9 cellular contexts compared by ENCODE assay signal in the genomic region with DNA sequence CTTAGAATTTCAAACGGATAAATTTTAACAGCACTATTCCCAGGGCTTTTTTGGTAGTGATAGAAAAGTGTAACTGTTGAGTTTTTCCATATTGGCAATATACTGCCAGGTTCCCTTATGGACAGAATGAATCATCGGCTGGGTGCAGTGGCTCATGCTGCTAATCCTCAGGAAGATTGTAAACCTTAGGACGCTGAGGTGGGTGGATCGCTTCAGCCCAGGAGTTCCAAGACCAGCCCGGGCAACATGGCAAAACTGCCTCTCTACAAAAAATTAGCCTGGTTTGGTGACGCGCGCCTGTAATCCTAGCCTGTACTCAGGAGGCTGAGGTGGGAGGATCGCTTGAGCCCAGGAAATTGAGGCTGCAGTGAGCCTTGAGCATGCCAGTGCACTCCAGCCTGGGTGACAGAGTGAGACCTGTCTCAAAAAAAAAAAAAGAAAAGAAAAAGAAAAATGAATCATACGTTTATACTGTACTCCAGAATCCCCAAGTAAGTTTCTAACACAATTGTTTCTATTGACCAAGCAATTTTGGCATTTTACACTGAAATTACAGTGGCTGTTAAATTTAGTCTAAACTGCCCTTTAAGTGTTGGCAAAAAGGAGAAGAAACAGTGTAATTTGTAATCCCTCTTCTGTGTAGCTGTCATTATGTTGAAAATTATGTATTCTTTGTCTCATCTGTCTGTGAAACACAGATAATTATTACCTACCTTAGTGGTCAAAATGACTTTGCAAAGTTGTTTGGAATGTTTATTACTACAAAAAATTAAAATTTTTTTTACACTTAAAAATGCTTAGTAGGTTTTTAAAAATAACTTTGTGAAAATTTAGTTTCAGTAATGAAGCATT. TPM values are rescaled to one million over a fixed set of nuclear protein-coding genes. Genes with fewer than 3 reads are reported as not detected.
DNase-seq lines count a peak whose midpoint lies in the region; ATAC-seq and TF ChIP-seq lines count a peak whose summit lies in the region.
"Had no signal": no experiment of that assay in that cellular context is flagged by ENCODE, and none has a peak within 500 bp of the region (broad histone marks: within the 10 kb centered on the region; RNA-seq: fewer than 3 reads in every experiment).

No MANE protein-coding gene starts in this region.

- peaks cover 3% of the 10 kb centered on the region for H3K36me3 Mint-ChIP-seq in type B pancreatic cell

- H3K27ac ChIP-seq in left ventricle myocardium inferior (replicated peaks), result no peak overlapping the region

- DNase-seq in left ventricle myocardium inferior (no peak), Right ventricle myocardium superior (no peak), SW480 (ENCODE audit: low spot score) (peak; percentile 10), fibroblast of the aortic adventitia (ENCODE audit: low read depth) (peak; percentile 11), type B pancreatic cell (ENCODE audit: extremely low spot score, unreplicated experiment) (no peak), NCI-H2171 treated with DMSO at 0.1 percent for 48 hours (lab: John Stamatoyannopoulos, UW) (no peak)
- DNase-seq in stimulated activated CD4-positive, alpha-beta T cell treated with anti-CD3 and anti-CD28 coated beads, Interleukin-2, amount 100 ng/mL, for 48 hours, result no peak
- DNase-seq: GDM1 had no signal

- H3K4me1 Mint-ChIP-seq in type B pancreatic cell (ENCODE audit: unreplicated experiment), result peaks cover 14% of the 10 kb centered on the region

- H3K4me3 Mint-ChIP-seq in type B pancreatic cell, result peak overlapping the region; percentile 99

- H3K27ac Mint-ChIP-seq in type B pancreatic cell, result no peak overlapping the region

- H3K27me3 ChIP-seq in left ventricle myocardium inferior (ENCODE audit: low read depth), result no peaks in the 10 kb centered on the region

- H3K36me3 ChIP-seq in left ventricle myocardium inferior, result no peaks in the 10 kb centered on the region

- TF ChIP-seq CTCF in left ventricle myocardium inferior (IDR thresholded peaks at IDR 0.05; ENCODE audit: borderline replicate concordance) (no peak), fibroblast of the aortic adventitia (IDR thresholded peaks at IDR 0.05; ENCODE audit: insufficient read depth, low read length) (no peak), type B pancreatic cell (conservative IDR thresholded peaks at IDR 0.05) (no peak)

- no peaks in the 10 kb centered on the region for H3K9me3 Mint-ChIP-seq in type B pancreatic cell

- H3K4me1 ChIP-seq in left ventricle myocardium inferior, result peaks cover 69% of the 10 kb centered on the region

- H3K27me3 Mint-ChIP-seq in type B pancreatic cell, result no peaks in the 10 kb centered on the region

- H3K9me3 ChIP-seq in left ventricle myocardium inferior (replicated peaks), result no peaks in the 10 kb centered on the region

- ATAC-seq in Right ventricle myocardium superior (ENCODE audit: poor library complexity), result no peak
- ATAC-seq in GM19324 (IDR thresholded peaks at IDR 0.05; ENCODE audit: low FRiP score, unreplicated experiment), result no peak

- intact Hi-C loops in left ventricle myocardium inferior (cut with micrococcal nuclease), result no loop called here
- intact Hi-C loops in Right ventricle myocardium superior (cut with DNase I), result no loop called here

- H3K4me3 ChIP-seq in left ventricle myocardium inferior (peak overlapping the region; percentile 97), fibroblast of the aortic adventitia (ENCODE audit: low read depth, low read length) (peak overlapping the region; percentile 4)

RNA-seq across cellular contexts. Expression of gene SLC30A9, which starts 1.8 kb away (rescaled TPM):
- total RNA-seq in left ventricle myocardium inferior (80.4 TPM), Right ventricle myocardium superior (72.2 TPM), fibroblast of the aortic adventitia (ENCODE audit: low replicate concordance) (41.8 and 62.4 TPM in 2 replicates), type B pancreatic cell (ENCODE audit: low replicate concordance) (50.1 and 61.4 TPM in 2 replicates)

RNA-seq across cellular contexts. Expression of gene DCAF4L1, which starts 10.6 kb away (rescaled TPM):
- total RNA-seq in left ventricle myocardium inferior (0.19 TPM), Right ventricle myocardium superior (0.19 TPM), fibroblast of the aortic adventitia (ENCODE audit: low replicate concordance) (0.09 and 0.25 TPM in 2 replicates), type B pancreatic cell (ENCODE audit: low replicate concordance) (0.12 and 0.17 TPM in 2 replicates)

RNA-seq across cellular contexts. Expression of gene TMEM33, which starts 56.9 kb away (rescaled TPM):
- total RNA-seq in left ventricle myocardium inferior (22.5 TPM), Right ventricle myocardium superior (19.6 TPM), fibroblast of the aortic adventitia (ENCODE audit: low replicate concordance) (64.4 and 164 TPM in 2 replicates), type B pancreatic cell (ENCODE audit: low replicate concordance) (60.5 and 64.3 TPM in 2 replicates)

Comparison
In these comparisons a context has a peak if more than half of its experiments do, and no peak if none do; other contexts are left out.
1. DNase-seq: peak in SW480 (single experiment) and fibroblast of the aortic adventitia (single experiment); none in left ventricle myocardium inferior (single experiment), Right ventricle myocardium superior (single experiment), type B pancreatic cell (single experiment), NCI-H2171 treated with DMSO at 0.1 percent for 48 hours (single experiment) and stimulated activated CD4-positive, alpha-beta T cell treated with anti-CD3 and anti-CD28 coated beads, Interleukin-2, amount 100 ng/mL, for 48 hours (0 of 2).